Comparison of ENCODE assay signal across 1 cellular context in genomic region chr6:26129656-26130055, GRCh38.
TF ChIP-seq lines count a peak whose summit lies in the region.

No MANE protein-coding gene starts in this region.

TF ChIP-seq in GM23338, 12 proteins besides CTCF, POLR2A, EP300 and RAD21 (continued from another document):
- TF ChIP-seq STAT1 (IDR thresholded peaks at IDR 0.05; ENCODE audit: unreplicated experiment) = no peak
TF ChIP-seq in GM23338: peak in this region for 0.
